Comparison of ENCODE assay signal across 1 cellular context in genomic region chr10:70130878-70131559, GRCh38.
TF ChIP-seq lines count a peak whose summit lies in the region.

No MANE protein-coding gene starts in this region.

TF ChIP-seq in GM23338, 12 proteins besides CTCF, POLR2A, EP300 and RAD21 (continued from another document):
- TF ChIP-seq ZNF114 (CRISPR knock-in tag; IDR thresholded peaks at IDR 0.05) (no peak), ZNF462 (CRISPR knock-in tag; IDR thresholded peaks at IDR 0.05) (no peak), JUNB (IDR thresholded peaks at IDR 0.05; ENCODE audit: unreplicated experiment) (no peak), REST (IDR thresholded peaks at IDR 0.05; ENCODE audit: unreplicated experiment) (no peak), STAT1 (IDR thresholded peaks at IDR 0.05; ENCODE audit: unreplicated experiment) (no peak), EZH2phosphoT487 (IDR thresholded peaks at IDR 0.05; ENCODE audit: unreplicated experiment) (no peak), ETS1 (IDR thresholded peaks at IDR 0.05) (no peak), EZH2 (IDR thresholded peaks at IDR 0.05; ENCODE audit: low read depth, unreplicated experiment) (no peak)
